1 cellular context compared by ENCODE assay signal in the genomic region with DNA sequence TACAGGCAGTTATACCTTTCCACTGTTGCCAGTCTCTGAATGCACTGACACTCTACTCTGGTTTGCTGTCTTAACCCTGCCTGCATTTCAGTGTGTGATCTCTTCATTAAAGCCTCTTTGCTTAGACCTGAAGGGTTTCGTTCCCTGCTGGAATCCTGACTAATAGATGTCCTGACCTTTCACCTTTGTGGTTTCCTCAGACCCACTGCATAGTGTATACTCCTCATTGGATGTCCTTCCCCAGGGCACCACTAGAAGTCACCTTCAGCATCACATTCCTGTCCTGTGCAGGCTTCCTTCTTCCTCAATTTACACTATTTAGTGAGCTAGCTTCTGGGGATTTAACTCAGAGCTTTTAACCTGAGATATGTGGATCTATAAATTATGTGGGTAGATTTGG.
TF ChIP-seq lines count a peak whose summit lies in the region.

No MANE protein-coding gene starts in this region.

TF ChIP-seq in HCT116, 20 proteins besides CTCF, POLR2A, EP300 and RAD21:
- no peak for TF ChIP-seq ZNF274 (IDR thresholded peaks at IDR 0.05; ENCODE audit: low read depth, low read length)
- no peak for TF ChIP-seq EGR1 (IDR thresholded peaks at IDR 0.05; ENCODE audit: low read depth)
- TF ChIP-seq EZH2 (IDR thresholded peaks at IDR 0.05) = no peak
- TF ChIP-seq ELF1 (IDR thresholded peaks at IDR 0.05; ENCODE audit: borderline replicate concordance, low read depth) = no peak
- TF ChIP-seq CEBPB (IDR thresholded peaks at IDR 0.05; ENCODE audit: low read depth) = no peak
